Comparison of ENCODE assay signal across 22 cellular contexts in the genomic region with DNA sequence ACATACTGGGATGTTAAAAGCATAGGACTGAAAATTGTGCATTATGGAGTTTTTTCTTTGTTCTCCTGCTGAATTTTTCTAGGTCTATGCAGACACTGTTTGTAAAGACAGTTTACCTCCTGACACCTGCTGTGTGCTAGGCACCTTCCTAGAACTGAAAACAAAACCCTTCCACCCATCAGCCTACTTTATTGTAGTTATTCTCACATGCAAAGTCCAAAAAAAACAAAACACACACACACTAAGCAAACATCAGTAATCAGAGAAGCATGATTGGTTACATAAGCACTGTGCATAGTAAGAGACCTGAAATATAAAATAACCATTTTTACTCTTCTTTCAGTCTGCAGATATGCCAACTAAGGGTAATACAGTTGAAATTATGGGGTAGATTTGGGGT.
DNase-seq lines count a peak whose midpoint lies in the region; TF ChIP-seq lines count a peak whose summit lies in the region.
"Had no signal": no experiment of that assay in that cellular context is flagged by ENCODE, and none has a peak within 500 bp of the region (broad histone marks: within the 10 kb centered on the region; RNA-seq: fewer than 3 reads in every experiment).

No MANE protein-coding gene starts in this region.

- H4K91ac ChIP-seq in trophoblast cell (ENCODE audit: low read depth, low read length): no peak overlapping the region

- DNase-seq in COR-L47 (lab: John Stamatoyannopoulos, UW) (peak; percentile 87), MM.1S (peak; percentile 37), NCI-H69 (lab: John Stamatoyannopoulos, UW) (peak; percentile 94), fibroblast of peridontal ligament (ENCODE audit: extremely low read depth) (peak; percentile 16), GM10266 (ENCODE audit: extremely low spot score) (no peak), EL (no peak), Peyer's patch (no peak), trophoblast cell (no peak)
- DNase-seq: activated CD4-positive, alpha-beta T cell treated with anti-CD3 and anti-CD28 coated beads for 48 hours; activated CD8-positive, alpha-beta memory T cell treated with anti-CD3 and anti-CD28 coated beads, Interleukin-2, amount 10 ng/mL, durations not matched to agents 7 days and 5 days; anterior cingulate cortex; C1 segment of cervical spinal cord; immature natural killer cell; KBM-7; left ventricle myocardium superior; nephron progenitor cell; posterior cingulate gyrus; substantia nigra; T-helper 17 cell had no signal

- H3K9ac ChIP-seq in MM.1S (ENCODE audit: low read length): no peak overlapping the region
- H3K9ac ChIP-seq in trophoblast cell (ENCODE audit: low read length): no peak overlapping the region

- TF ChIP-seq POLR2A in Peyer's patch (IDR thresholded peaks at IDR 0.05): no peak

- H3K27me3 ChIP-seq in MM.1S (replicated peaks; ENCODE audit: insufficient read depth, low read length) (no peaks in the 10 kb centered on the region), Peyer's patch (no peaks in the 10 kb centered on the region), trophoblast cell (ENCODE audit: insufficient read depth, low read length) (no peaks in the 10 kb centered on the region)
- H3K27me3 ChIP-seq: hepatocyte, vagina had no signal

- H3K4me2 ChIP-seq in MM.1S (ENCODE audit: low read depth, low read length) (no peak overlapping the region), trophoblast cell (ENCODE audit: low read length) (no peak overlapping the region)
- H3K4me2 ChIP-seq: hepatocyte had no signal

- H3K23ac ChIP-seq in trophoblast cell (ENCODE audit: low read length): no peak overlapping the region

- H3K27ac ChIP-seq in MM.1S (ENCODE audit: low read length): no peak overlapping the region
- no peak overlapping the region for H3K27ac ChIP-seq in Peyer's patch
- no peak overlapping the region for H3K27ac ChIP-seq in trophoblast cell (ENCODE audit: low read depth, low read length)
- H3K27ac ChIP-seq: vagina had no signal

- peaks cover 17% of the 10 kb centered on the region for H3K4me1 ChIP-seq in MM.1S (ENCODE audit: low read length)
- H3K4me1 ChIP-seq in Peyer's patch: peaks cover 0 to 17% (median 0%) of the 10 kb centered on the region in 4 donors
- no peaks in the 10 kb centered on the region for H3K4me1 ChIP-seq in trophoblast cell (ENCODE audit: control insufficient read depth in 1 of 2, insufficient read depth in 2 of 2, low read length in 2 of 2)
- H3K4me1 ChIP-seq: HAP-1, vagina had no signal

- H2AK5ac ChIP-seq in trophoblast cell (ENCODE audit: low read length): no peak overlapping the region

- no peaks in the 10 kb centered on the region for H3K79me2 ChIP-seq in MM.1S (ENCODE audit: low read length)
- no peaks in the 10 kb centered on the region for H3K79me2 ChIP-seq in trophoblast cell (ENCODE audit: control insufficient read depth, insufficient read depth, low read length, poor library complexity)
- H3K79me2 ChIP-seq: hepatocyte had no signal

- no peak for TF ChIP-seq CTCF in MM.1S (IDR thresholded peaks at IDR 0.05; ENCODE audit: low read length)
- TF ChIP-seq CTCF in GM10266 (IDR thresholded peaks at IDR 0.05; ENCODE audit: control insufficient read depth, insufficient read depth, low read depth, missing control alignments): no peak
- no peak for TF ChIP-seq CTCF in Peyer's patch (IDR thresholded peaks at IDR 0.05)

- H2BK120ac ChIP-seq in trophoblast cell (ENCODE audit: insufficient read depth, low read length, poor library complexity): no peak overlapping the region

- H3K9me3 ChIP-seq in MM.1S (replicated peaks; ENCODE audit: insufficient read depth, low read length) (no peaks in the 10 kb centered on the region), Peyer's patch (no peaks in the 10 kb centered on the region), trophoblast cell (ENCODE audit: insufficient read depth, low read depth, low read length) (no peaks in the 10 kb centered on the region)
- H3K9me3 ChIP-seq: HAP-1, vagina had no signal

- no peaks in the 10 kb centered on the region for H3F3A ChIP-seq in MM.1S (ENCODE audit: insufficient read depth, low read length)

- no peak overlapping the region for H3K4me3 ChIP-seq in MM.1S (ENCODE audit: low read length)
- no peak overlapping the region for H3K4me3 ChIP-seq in Peyer's patch
- no peak overlapping the region for H3K4me3 ChIP-seq in trophoblast cell (ENCODE audit: low read depth, low read length)
- H3K4me3 ChIP-seq: HAP-1, hepatocyte, vagina had no signal

- H2BK12ac ChIP-seq in trophoblast cell (ENCODE audit: low read length): no peak overlapping the region

- H3K36me3 ChIP-seq in MM.1S (replicated peaks; ENCODE audit: insufficient read depth, low read length) (no peaks in the 10 kb centered on the region), Peyer's patch (no peaks in the 10 kb centered on the region), trophoblast cell (ENCODE audit: control insufficient read depth in 1 of 2, insufficient read depth in 2 of 2, low read length in 2 of 2) (no peaks in the 10 kb centered on the region)
- H3K36me3 ChIP-seq: HAP-1, vagina had no signal

- H4K8ac ChIP-seq in trophoblast cell (ENCODE audit: low read depth, low read length): no peak overlapping the region

- H2AFZ ChIP-seq in MM.1S (ENCODE audit: low read length): no peak overlapping the region
- no peak overlapping the region for H2AFZ ChIP-seq in trophoblast cell (ENCODE audit: insufficient read depth, low read length, poor library complexity)
- H2AFZ ChIP-seq: hepatocyte had no signal

- H3K9me2 ChIP-seq in MM.1S (replicated peaks; ENCODE audit: insufficient read depth, low read length): no peaks in the 10 kb centered on the region

- H2BK5ac ChIP-seq in trophoblast cell (ENCODE audit: low read depth, low read length, poor library complexity): no peak overlapping the region

- H3K14ac ChIP-seq in trophoblast cell (ENCODE audit: low read length): no peak overlapping the region

- H4K20me1 ChIP-seq in MM.1S (ENCODE audit: insufficient read depth, low read length): no peaks in the 10 kb centered on the region

- H3K79me1 ChIP-seq in trophoblast cell (ENCODE audit: low read length): no peaks in the 10 kb centered on the region

- H3K4ac ChIP-seq in trophoblast cell (ENCODE audit: low read depth, low read length): no peak overlapping the region

- H3K18ac ChIP-seq in trophoblast cell (ENCODE audit: low read length): no peak overlapping the region

- no peak overlapping the region for H4K12ac ChIP-seq in trophoblast cell (ENCODE audit: low read depth, low read length)

Comparison
In these comparisons a context has a peak if more than half of its experiments do, and no peak if none do; other contexts are left out.
1. DNase-seq: peak in COR-L47 (single experiment), MM.1S (single experiment), NCI-H69 (single experiment) and fibroblast of peridontal ligament (single experiment); none in GM10266 (single experiment), EL (single experiment), Peyer's patch (0 of 3) and trophoblast cell (0 of 2).